12 cellular contexts compared by ENCODE assay signal in genomic region chr4:10077492-10078335, GRCh38. TPM values are rescaled to one million over a fixed set of nuclear protein-coding genes. Genes with fewer than 3 reads are reported as not detected.
DNase-seq lines count a peak whose midpoint lies in the region; ATAC-seq lines count a peak whose summit lies in the region.
"Had no signal": no experiment of that assay in that cellular context is flagged by ENCODE, and none has a peak within 500 bp of the region (broad histone marks: within the 10 kb centered on the region; RNA-seq: fewer than 3 reads in every experiment).

No MANE protein-coding gene starts in this region.

- no peaks in the 10 kb centered on the region for H3K27me3 ChIP-seq in H7 (ENCODE audit: control insufficient read depth, insufficient read depth, low read length)
- H3K27me3 ChIP-seq: SJSA1 had no signal

- H3K27me3 Mint-ChIP-seq in effector memory CD8-positive, alpha-beta T cell, result no peaks in the 10 kb centered on the region
- H3K27me3 Mint-ChIP-seq: type B pancreatic cell had no signal

- peak; percentile 60 for DNase-seq in A172 (ENCODE audit: low spot score)
- DNase-seq in H7, result peak; percentile 28
- no peak for DNase-seq in effector memory CD8-positive, alpha-beta T cell
- peak; percentile 87 for DNase-seq in mesenteric fat pad (ENCODE audit: low spot score)
- no peak for DNase-seq in NCI-H748 treated with DMSO at 0.1 percent for 48 hours (lab: John Stamatoyannopoulos, UW)
- DNase-seq in NCI-H510A treated with DMSO at 0.1 percent for 48 hours (lab: John Stamatoyannopoulos, UW), result no peak
- DNase-seq: activated CD4-positive, alpha-beta T cell treated with anti-CD3 and anti-CD28 coated beads, Interleukin-2, amount 50 U/mL, for 4 hours; NCI-H1417 treated with DMSO at 0.1 percent for 48 hours had no signal

- no peak overlapping the region for H3K4me3 Mint-ChIP-seq in effector memory CD8-positive, alpha-beta T cell
- H3K4me3 Mint-ChIP-seq: type B pancreatic cell had no signal

- H3K4me1 Mint-ChIP-seq in effector memory CD8-positive, alpha-beta T cell (ENCODE audit: low read depth in 2 of 2), result peaks cover 0 to 8% of the 10 kb centered on the region in 2 donors

- no peaks in the 10 kb centered on the region for H3K9me3 Mint-ChIP-seq in effector memory CD8-positive, alpha-beta T cell
- H3K9me3 Mint-ChIP-seq: type B pancreatic cell had no signal

- H3K4me3 ChIP-seq in H7 (ENCODE audit: insufficient read depth, low read depth, low read length), result no peak overlapping the region
- H3K4me3 ChIP-seq: SJSA1 had no signal

- H3K27ac Mint-ChIP-seq in effector memory CD8-positive, alpha-beta T cell, result peak overlapping the region; percentile 68 to 75
- H3K27ac Mint-ChIP-seq: type B pancreatic cell had no signal

- ATAC-seq in effector memory CD8-positive, alpha-beta T cell (replicated peaks), result no peak
- ATAC-seq in GM21515 (IDR thresholded peaks at IDR 0.05; ENCODE audit: unreplicated experiment) (no peak), HG03280 (IDR thresholded peaks at IDR 0.05; ENCODE audit: unreplicated experiment) (no peak)

- H3K36me3 ChIP-seq in H7 (replicated peaks; ENCODE audit: control insufficient read depth, insufficient read depth, low read length), result peaks cover 70% of the 10 kb centered on the region

- peaks cover 94% of the 10 kb centered on the region for H3K36me3 Mint-ChIP-seq in effector memory CD8-positive, alpha-beta T cell (ENCODE audit: insufficient read depth)

RNA-seq across cellular contexts. Expression of gene WDR1, which starts 38.9 kb away (rescaled TPM):
- total RNA-seq in A172 (2014; rRNA removed; shearing (Covaris generic)), result 271 and 296 TPM in 2 replicates
- total RNA-seq in H7 (2014; rRNA removed; shearing (Covaris generic)), result 219 and 254 TPM in 2 replicates
- total RNA-seq in mesenteric fat pad, result 249 TPM

RNA-seq across cellular contexts. Expression of gene SLC2A9, which starts 56.4 kb away (rescaled TPM):
- not detected in 2 replicates for total RNA-seq in A172 (2014; rRNA removed; shearing (Covaris generic))
- 0.26 TPM in 1 of 2 replicates, not detected in the other for total RNA-seq in H7 (2014; rRNA removed; shearing (Covaris generic))
- 5.5 TPM for total RNA-seq in mesenteric fat pad
- total RNA-seq: SJSA1 had no signal

Comparison
In these comparisons a context has a peak if more than half of its experiments do, and no peak if none do; other contexts are left out.
1. DNase-seq: peak in A172 (single experiment), H7 (single experiment) and mesenteric fat pad (single experiment); none in effector memory CD8-positive, alpha-beta T cell (0 of 3), NCI-H748 treated with DMSO at 0.1 percent for 48 hours (single experiment) and NCI-H510A treated with DMSO at 0.1 percent for 48 hours (single experiment).